ENCODE assay signal across 1 cellular context in genomic region chr17:55750750-55751641, GRCh38.
A peak's percentile ranks its signal among the peaks of the same experiment; 100 is the strongest.
TF ChIP-seq lines count a peak whose summit lies in the region.

PCTP (plus strand) TSS chr17:55751051; CDS start chr17:55751104, 53 bp downstream.

TF ChIP-seq in HepG2, 621 proteins besides CTCF, POLR2A, EP300 and RAD21 (continued from another document and continues in another):
- TF ChIP-seq ZNF367 (CRISPR knock-in tag; IDR thresholded peaks at IDR 0.05; ENCODE audit: borderline replicate concordance), result 0 out of 2 replicates have a peak, but pooled peaks have one; percentile 72
- TF ChIP-seq, protein P1, sequence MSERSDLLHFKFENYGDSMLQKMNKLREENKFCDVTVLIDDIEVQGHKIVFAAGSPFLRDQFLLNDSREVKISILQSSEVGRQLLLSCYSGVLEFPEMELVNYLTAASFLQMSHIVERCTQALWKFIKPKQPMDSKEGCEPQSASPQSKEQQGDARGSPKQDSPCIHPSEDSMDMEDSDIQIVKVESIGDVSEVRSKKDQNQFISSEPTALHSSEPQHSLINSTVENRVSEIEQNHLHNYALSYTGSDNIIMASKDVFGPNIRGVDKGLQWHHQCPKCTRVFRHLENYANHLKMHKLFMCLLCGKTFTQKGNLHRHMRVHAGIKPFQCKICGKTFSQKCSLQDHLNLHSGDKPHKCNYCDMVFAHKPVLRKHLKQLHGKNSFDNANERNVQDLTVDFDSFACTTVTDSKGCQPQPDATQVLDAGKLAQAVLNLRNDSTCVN (CRISPR knock-in tag; IDR thresholded peaks at IDR 0.05; ENCODE audit: borderline replicate concordance), result peak; percentile 91
- no peak for TF ChIP-seq THYN1 (CRISPR knock-in tag; IDR thresholded peaks at IDR 0.05; ENCODE audit: borderline replicate concordance, low read depth)
- TF ChIP-seq ZNF670 (CRISPR knock-in tag; IDR thresholded peaks at IDR 0.05; ENCODE audit: borderline replicate concordance), result peak; percentile 97; the same call in 1 of the 2 replicates
- TF ChIP-seq RBM39 (IDR thresholded peaks at IDR 0.05; ENCODE audit: low read depth, low read length, poor library complexity, severe bottlenecking), result peak; percentile 95
- TF ChIP-seq, protein P2, sequence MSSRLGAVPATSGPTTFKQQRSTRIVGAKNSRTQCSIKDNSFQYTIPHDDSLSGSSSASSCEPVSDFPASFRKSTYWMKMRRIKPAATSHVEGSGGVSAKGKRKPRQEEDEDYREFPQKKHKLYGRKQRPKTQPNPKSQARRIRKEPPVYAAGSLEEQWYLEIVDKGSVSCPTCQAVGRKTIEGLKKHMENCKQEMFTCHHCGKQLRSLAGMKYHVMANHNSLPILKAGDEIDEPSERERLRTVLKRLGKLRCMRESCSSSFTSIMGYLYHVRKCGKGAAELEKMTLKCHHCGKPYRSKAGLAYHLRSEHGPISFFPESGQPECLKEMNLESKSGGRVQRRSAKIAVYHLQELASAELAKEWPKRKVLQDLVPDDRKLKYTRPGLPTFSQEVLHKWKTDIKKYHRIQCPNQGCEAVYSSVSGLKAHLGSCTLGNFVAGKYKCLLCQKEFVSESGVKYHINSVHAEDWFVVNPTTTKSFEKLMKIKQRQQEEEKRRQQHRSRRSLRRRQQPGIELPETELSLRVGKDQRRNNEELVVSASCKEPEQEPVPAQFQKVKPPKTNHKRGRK (CRISPR knock-in tag; IDR thresholded peaks at IDR 0.05), result peak; percentile 83; the same call in 1 of the 2 replicates
- TF ChIP-seq CHD2 (IDR thresholded peaks at IDR 0.05; ENCODE audit: low read depth, low read length), result 0 out of 2 replicates have a peak, but pooled peaks have one; percentile 22
- peak; percentile 96 for TF ChIP-seq ZNF687 (CRISPR knock-in tag; IDR thresholded peaks at IDR 0.05)
- peak; percentile 84 for TF ChIP-seq THAP11 (CRISPR knock-in tag; IDR thresholded peaks at IDR 0.05)
- peak; percentile 90 for TF ChIP-seq PHF21A (CRISPR knock-in tag; IDR thresholded peaks at IDR 0.05)
- no peak for TF ChIP-seq SOX13 (IDR thresholded peaks at IDR 0.05)
- TF ChIP-seq SOX13 (CRISPR knock-in tag; conservative IDR thresholded peaks at IDR 0.05 in 1 of 2, IDR thresholded peaks at IDR 0.05 in 1 of 2), result peak in 1 of 2 experiments; percentile 51; a peak in 2 of 4 replicates
- peak; percentile 89 for TF ChIP-seq YEATS4 (CRISPR knock-in tag; IDR thresholded peaks at IDR 0.05; ENCODE audit: borderline replicate concordance)
- no peak for TF ChIP-seq ZNF276 (CRISPR knock-in tag; IDR thresholded peaks at IDR 0.05; ENCODE audit: low read depth)
- no peak for TF ChIP-seq GTF2F1 (IDR thresholded peaks at IDR 0.05; ENCODE audit: low read length)
- 0 out of 2 replicates have a peak, but pooled peaks have one; percentile 76 for TF ChIP-seq ISX (CRISPR knock-in tag; conservative IDR thresholded peaks at IDR 0.05)
- TF ChIP-seq ZBED4 (CRISPR knock-in tag; IDR thresholded peaks at IDR 0.05; ENCODE audit: borderline replicate concordance), result peak; percentile 95
- TF ChIP-seq PAXIP1 (CRISPR knock-in tag; conservative IDR thresholded peaks at IDR 0.05), result peak; percentile 58
- 0 out of 2 replicates have a peak, but pooled peaks have one; percentile 32 for TF ChIP-seq KLF9 (CRISPR knock-in tag; IDR thresholded peaks at IDR 0.05; ENCODE audit: low read depth)
- TF ChIP-seq THRA (CRISPR knock-in tag; IDR thresholded peaks at IDR 0.05; ENCODE audit: borderline replicate concordance), result peak; percentile 77
- peak; percentile 66; the same call in 1 of the 2 replicates for TF ChIP-seq MYC (CRISPR knock-in tag; IDR thresholded peaks at IDR 0.05; ENCODE audit: borderline replicate concordance)
- 0 out of 2 replicates have a peak, but pooled peaks have one; percentile 11 for TF ChIP-seq ZNF333 (CRISPR knock-in tag; IDR thresholded peaks at IDR 0.05; ENCODE audit: borderline replicate concordance)
- peak; percentile 65; the same call in 1 of the 2 replicates for TF ChIP-seq BRF2 (CRISPR knock-in tag; IDR thresholded peaks at IDR 0.05)
- TF ChIP-seq HCFC1 (IDR thresholded peaks at IDR 0.05; ENCODE audit: low read depth, low read length), result no peak
- peak; percentile 71; the same call in 1 of the 2 replicates for TF ChIP-seq ZFP90 (CRISPR knock-in tag; IDR thresholded peaks at IDR 0.05; ENCODE audit: borderline replicate concordance)
- TF ChIP-seq ZNF580 (CRISPR knock-in tag; IDR thresholded peaks at IDR 0.05; ENCODE audit: borderline replicate concordance, low read depth), result peak; percentile 96
- peak; percentile 91 for TF ChIP-seq ZSCAN31 (CRISPR knock-in tag; IDR thresholded peaks at IDR 0.05; ENCODE audit: low read depth)
- TF ChIP-seq ZNF441 (CRISPR knock-in tag; IDR thresholded peaks at IDR 0.05; ENCODE audit: borderline replicate concordance), result 0 out of 2 replicates have a peak, but pooled peaks have one; percentile 49
- TF ChIP-seq TSC22D2 (CRISPR knock-in tag; IDR thresholded peaks at IDR 0.05; ENCODE audit: borderline replicate concordance), result peak; percentile 91; the same call in 1 of the 2 replicates
